8 cellular contexts compared by ENCODE assay signal in the genomic region with DNA sequence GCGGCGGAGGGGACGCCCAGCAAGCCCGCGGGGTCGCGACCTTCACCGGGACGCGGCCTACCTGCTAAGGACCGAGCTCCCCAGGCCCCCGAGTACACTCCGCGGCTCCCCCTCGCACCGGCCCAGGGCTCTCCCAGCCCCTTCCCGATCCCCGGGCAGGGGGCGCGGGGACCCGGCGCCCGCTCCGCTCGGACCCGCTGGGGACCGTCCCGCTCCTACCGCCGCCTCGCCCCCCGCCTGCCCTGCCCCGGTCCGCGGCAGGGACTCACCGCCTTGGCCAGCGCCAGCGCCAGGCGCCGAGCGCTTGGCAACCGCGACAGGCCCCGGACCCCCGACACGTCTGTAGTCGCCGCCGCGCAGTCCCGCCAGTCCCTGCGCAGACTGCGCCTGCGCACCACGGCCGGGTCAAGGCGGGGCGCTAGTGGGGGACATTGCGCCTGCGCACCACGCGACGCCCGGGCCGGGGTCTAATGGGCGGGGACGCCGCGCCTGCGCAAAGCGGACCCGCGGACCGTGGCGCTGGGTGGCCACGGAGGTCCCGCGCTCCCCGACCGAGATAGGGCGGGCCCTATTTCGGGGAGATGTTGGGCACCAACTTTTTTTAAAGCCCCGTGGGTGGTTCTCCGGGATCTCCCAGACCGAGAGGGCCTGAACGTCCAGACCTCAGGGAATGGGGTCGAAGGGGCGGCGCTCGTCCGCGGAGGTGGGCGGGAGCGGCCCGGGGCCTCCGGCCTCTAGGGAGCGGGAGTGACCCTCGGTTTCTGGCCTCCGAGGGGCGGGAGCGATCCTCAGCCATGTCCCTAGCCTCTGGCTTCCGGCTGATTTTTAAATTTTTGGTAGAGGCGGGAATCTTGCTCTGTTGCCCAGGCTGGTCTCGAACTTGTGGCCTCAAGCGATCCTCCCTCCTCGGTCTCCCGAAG.
A peak's percentile ranks its signal among the peaks of the same experiment; 100 is the strongest.
DNase-seq lines count a peak whose midpoint lies in the region; ATAC-seq and TF ChIP-seq lines count a peak whose summit lies in the region.
"Not testable (repeated sequence)": the region's sequence is repeated elsewhere in the genome, so short reads cannot be mapped to it uniquely, and the experiment has no call there.

No MANE protein-coding gene starts in this region.

- DNase-seq in GM13976 (ENCODE audit: low spot score) (peak; percentile 66), colonic mucosa (peak; percentile 85), inferior parietal cortex (ENCODE audit: extremely low spot score) (peak; percentile 88), sciatic nerve (ENCODE audit: low spot score) (peak; percentile 98), transverse colon (peak; percentile 88)
- DNase-seq in activated CD4-positive, alpha-beta memory T cell treated with anti-CD3 and anti-CD28 coated beads, Interleukin-2, amount 10 ng/mL, durations not matched to agents 7 days and 5 days: peak; percentile 88

- intact Hi-C loops in colonic mucosa (cut with DNase I); sciatic nerve (cut with DNase I); transverse colon (cut with DNase I; ENCODE audit: low total_unique reads): not testable (repeated sequence)

- H3K27me3 Mint-ChIP-seq in activated CD4-positive, alpha-beta memory T cell treated with anti-CD3 and anti-CD28 coated beads, Interleukin-2, amount 10 ng/mL, durations not matched to agents 7 days and 5 days: not testable (repeated sequence)

- TF ChIP-seq EP300 in transverse colon (IDR thresholded peaks at IDR 0.05; ENCODE audit: low read depth): not testable (repeated sequence)

- not testable (repeated sequence) for H3K4me1 ChIP-seq in HEK293 (ENCODE audit: control insufficient read depth, insufficient read depth, low read length); KMS-11 (ENCODE audit: low read depth, poor library complexity, severe bottlenecking); colonic mucosa; transverse colon

- POLR2A ChIA-PET in HEK293 (lab: Yijun Ruan, JAX); activated CD4-positive, alpha-beta memory T cell treated with anti-CD3 and anti-CD28 coated beads, Interleukin-2, amount 10 ng/mL, durations not matched to agents 7 days and 5 days (lab: Charles Lee): not testable (repeated sequence)

- not testable (repeated sequence) for H3K27me3 ChIP-seq in KMS-11 (ENCODE audit: insufficient read depth, low read depth); colonic mucosa; transverse colon

- not testable (repeated sequence) for TF ChIP-seq CTCF in GM13976 (IDR thresholded peaks at IDR 0.05; ENCODE audit: borderline replicate concordance, control extremely low read depth, extremely low read depth, insufficient read depth, missing control alignments); HEK293 (tag by site-specific recombination; IDR thresholded peaks at IDR 0.05); KMS-11 (conservative IDR thresholded peaks at IDR 0.05; ENCODE audit: low read depth, low read length); colonic mucosa (IDR thresholded peaks at IDR 0.05); transverse colon (IDR thresholded peaks at IDR 0.05)

- H3K4me3 ChIP-seq in HEK293 (ENCODE audit: low read depth, low read length) (peak overlapping the region; percentile 58), colonic mucosa (peak overlapping the region; percentile 83), transverse colon (peak overlapping the region; percentile 38 to 96 (median 84))
- not testable (repeated sequence) for H3K4me3 ChIP-seq in KMS-11 (IDR thresholded peaks at IDR 0.05; ENCODE audit: insufficient read depth, low read depth, low read length)

- H3K4me2 ChIP-seq in KMS-11: peak overlapping the region; percentile 61; the same call in 1 of the 2 replicates

- TF ChIP-seq POLR2A in transverse colon (IDR thresholded peaks at IDR 0.05): peak; percentile 65

- H3K27ac Mint-ChIP-seq in activated CD4-positive, alpha-beta memory T cell treated with anti-CD3 and anti-CD28 coated beads, Interleukin-2, amount 10 ng/mL, durations not matched to agents 7 days and 5 days: not testable (repeated sequence)

- H3K27ac ChIP-seq in HEK293 (ENCODE audit: extremely low read depth, low read depth, low read length) (peak overlapping the region; percentile 37; the same call in 1 of the 2 replicates), colonic mucosa (peak overlapping the region; percentile 83), transverse colon (peak overlapping the region; percentile 86 to 98 (median 93))
- H3K27ac ChIP-seq in KMS-11: not testable (repeated sequence)

- CTCF ChIA-PET in HEK293 (lab: Yijun Ruan, JAX); activated CD4-positive, alpha-beta memory T cell treated with anti-CD3 and anti-CD28 coated beads, Interleukin-2, amount 10 ng/mL, durations not matched to agents 7 days and 5 days (lab: Charles Lee): not testable (repeated sequence)

- peak overlapping the region; percentile 94 for H2AFZ ChIP-seq in KMS-11 (ENCODE audit: low read depth)

- not testable (repeated sequence) for H4K20me1 ChIP-seq in KMS-11 (ENCODE audit: insufficient read depth)

- H3K9me3 Mint-ChIP-seq in activated CD4-positive, alpha-beta memory T cell treated with anti-CD3 and anti-CD28 coated beads, Interleukin-2, amount 10 ng/mL, durations not matched to agents 7 days and 5 days: not testable (repeated sequence)

- not testable (repeated sequence) for H3K36me3 ChIP-seq in HEK293 (ENCODE audit: control insufficient read depth in 2 of 2, insufficient read depth in 1 of 2, low read length in 2 of 2); KMS-11 (ENCODE audit: insufficient read depth); colonic mucosa; transverse colon

- ATAC-seq in sciatic nerve: peak; percentile 95

- H3K9me3 ChIP-seq in HEK293 (ENCODE audit: control insufficient read depth, insufficient read depth, low read depth, low read length); colonic mucosa; transverse colon: not testable (repeated sequence)

- H3K4me1 Mint-ChIP-seq in activated CD4-positive, alpha-beta memory T cell treated with anti-CD3 and anti-CD28 coated beads, Interleukin-2, amount 10 ng/mL, durations not matched to agents 7 days and 5 days: not testable (repeated sequence)

- WGBS in transverse colon (ENCODE audit: low coverage in 1 of 2), 2 donors: 5 to 6% methylated on average over 6 to 10 of the region's 107 CpGs

- in situ Hi-C loops in GM13976 (cut with MboI; ENCODE audit: low sequenced_read_pairs, unreplicated experiment); transverse colon (cut with MboI; ENCODE audit: low pct_ligation_motif_present in 1 of 4, low pct_unique_long_range_greater_than_20kb in 1 of 4, low sequenced_read_pairs in 3 of 4): not testable (repeated sequence)

- not testable (repeated sequence) for H3K79me2 ChIP-seq in KMS-11 (ENCODE audit: insufficient read depth, low read depth)

- H3K9ac ChIP-seq in KMS-11 (peak overlapping the region; percentile 61; the same call in 1 of the 2 replicates), colonic mucosa (ENCODE audit: low read depth in 2 of 2, low read length in 2 of 2) (peak overlapping the region; percentile 58 to 76)

- H3K36me3 Mint-ChIP-seq in activated CD4-positive, alpha-beta memory T cell treated with anti-CD3 and anti-CD28 coated beads, Interleukin-2, amount 10 ng/mL, durations not matched to agents 7 days and 5 days (ENCODE audit: low read depth): not testable (repeated sequence)

- peak overlapping the region; percentile 72 for H3K4me3 Mint-ChIP-seq in activated CD4-positive, alpha-beta memory T cell treated with anti-CD3 and anti-CD28 coated beads, Interleukin-2, amount 10 ng/mL, durations not matched to agents 7 days and 5 days

TF ChIP-seq in HEK293, 187 proteins besides CTCF, POLR2A, EP300 and RAD21:
- peak; percentile 44 for TF ChIP-seq SP2 (tag by site-specific recombination; IDR thresholded peaks at IDR 0.05)
- TF ChIP-seq, protein P1, sequence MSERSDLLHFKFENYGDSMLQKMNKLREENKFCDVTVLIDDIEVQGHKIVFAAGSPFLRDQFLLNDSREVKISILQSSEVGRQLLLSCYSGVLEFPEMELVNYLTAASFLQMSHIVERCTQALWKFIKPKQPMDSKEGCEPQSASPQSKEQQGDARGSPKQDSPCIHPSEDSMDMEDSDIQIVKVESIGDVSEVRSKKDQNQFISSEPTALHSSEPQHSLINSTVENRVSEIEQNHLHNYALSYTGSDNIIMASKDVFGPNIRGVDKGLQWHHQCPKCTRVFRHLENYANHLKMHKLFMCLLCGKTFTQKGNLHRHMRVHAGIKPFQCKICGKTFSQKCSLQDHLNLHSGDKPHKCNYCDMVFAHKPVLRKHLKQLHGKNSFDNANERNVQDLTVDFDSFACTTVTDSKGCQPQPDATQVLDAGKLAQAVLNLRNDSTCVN (tag by site-specific recombination; optimal IDR thresholded peaks at IDR 0.05): peak; percentile 75
